In genomic region chrX:48475295-48475694, GRCh38 we compare ENCODE assay signal across 8 cellular contexts. TPM values are rescaled to one million over a fixed set of nuclear protein-coding genes. Genes with fewer than 3 reads are reported as not detected.
DNase-seq lines count a peak whose midpoint lies in the region; ATAC-seq and TF ChIP-seq lines count a peak whose summit lies in the region.

No MANE protein-coding gene starts in this region.

- peaks cover 10% of the 10 kb centered on the region for H3K36me3 ChIP-seq in DOHH2 (ENCODE audit: control insufficient read depth, low read length)
- H3K36me3 ChIP-seq in OCI-LY1 (ENCODE audit: insufficient read depth, low read length), result 0 out of 2 replicates have a peak, but pooled peaks cover 7% of the 10 kb centered on the region
- H3K36me3 ChIP-seq in endocrine pancreas (ENCODE audit: control insufficient read depth, insufficient read depth, low read length), result no peaks in the 10 kb centered on the region
- no peaks in the 10 kb centered on the region for H3K36me3 ChIP-seq in ovary

- H3F3A ChIP-seq in DOHH2 (ENCODE audit: control insufficient read depth, insufficient read depth) (no peaks in the 10 kb centered on the region), OCI-LY1 (ENCODE audit: insufficient read depth, low read length) (no peaks in the 10 kb centered on the region)

- H3K79me2 ChIP-seq in DOHH2 (ENCODE audit: control insufficient read depth, low read length) (peaks cover 42% of the 10 kb centered on the region), OCI-LY1 (ENCODE audit: insufficient read depth, low read length) (peaks cover 15% of the 10 kb centered on the region)

- no peaks in the 10 kb centered on the region for H3K9me3 ChIP-seq in DOHH2 (ENCODE audit: control insufficient read depth, insufficient read depth, low read length)
- H3K9me3 ChIP-seq in OCI-LY1 (ENCODE audit: low read length), result no peaks in the 10 kb centered on the region
- H3K9me3 ChIP-seq in endocrine pancreas (ENCODE audit: control insufficient read depth, low read length), result no peaks in the 10 kb centered on the region
- H3K9me3 ChIP-seq in ovary, result no peaks in the 10 kb centered on the region

- ATAC-seq in GM18502 (IDR thresholded peaks at IDR 0.05; ENCODE audit: poor library complexity, unreplicated experiment), result no peak
- ATAC-seq in HG02588 (IDR thresholded peaks at IDR 0.05; ENCODE audit: unreplicated experiment), result no peak

- no peak for TF ChIP-seq POLR2A in ovary (IDR thresholded peaks at IDR 0.05)

- intact Hi-C loops in ovary (cut with DNase I), result no loop called here

- H3K4me3 ChIP-seq in DOHH2 (ENCODE audit: low read length), result peak overlapping the region; percentile 92
- H3K4me3 ChIP-seq in OCI-LY1 (ENCODE audit: low read depth, low read length, poor library complexity, severe bottlenecking), result peak overlapping the region; percentile 97
- H3K4me3 ChIP-seq in endocrine pancreas (ENCODE audit: control insufficient read depth, insufficient read depth, low read length), result peak overlapping the region; percentile 75
- H3K4me3 ChIP-seq in ovary, result peak overlapping the region; percentile 71

- no peaks in the 10 kb centered on the region for H3K9me2 ChIP-seq in DOHH2 (replicated peaks; ENCODE audit: control insufficient read depth, low read length)
- no peaks in the 10 kb centered on the region for H3K9me2 ChIP-seq in OCI-LY1 (ENCODE audit: low read depth, low read length)

- peak overlapping the region; percentile 96 for H3K9ac ChIP-seq in OCI-LY1 (ENCODE audit: low read length)
- H3K9ac ChIP-seq in endocrine pancreas (ENCODE audit: control insufficient read depth, insufficient read depth, low read length), result no peak overlapping the region

- TF ChIP-seq CTCF in DOHH2 (IDR thresholded peaks at IDR 0.05; ENCODE audit: low read depth, low read length, poor library complexity, severe bottlenecking) (no peak), OCI-LY1 (IDR thresholded peaks at IDR 0.05; ENCODE audit: low read length) (no peak), ovary (IDR thresholded peaks at IDR 0.05) (no peak), GM20000 (IDR thresholded peaks at IDR 0.05; ENCODE audit: extremely low read depth, missing control alignments) (no peak)

- H3K4me1 ChIP-seq in DOHH2 (ENCODE audit: control insufficient read depth, low read length), result peaks cover 14% of the 10 kb centered on the region
- peaks cover 19% of the 10 kb centered on the region for H3K4me1 ChIP-seq in OCI-LY1 (ENCODE audit: insufficient read depth, low read length, severe bottlenecking)
- H3K4me1 ChIP-seq in endocrine pancreas (ENCODE audit: control insufficient read depth, insufficient read depth, low read length), result no peaks in the 10 kb centered on the region
- H3K4me1 ChIP-seq in ovary (ENCODE audit: insufficient read depth), result no peaks in the 10 kb centered on the region

- H3K4me2 ChIP-seq in DOHH2 (ENCODE audit: low read length) (peak overlapping the region; percentile 80), OCI-LY1 (ENCODE audit: low read length) (peak overlapping the region; percentile 95)

- H3K27ac ChIP-seq in DOHH2 (ENCODE audit: low read depth, low read length), result peak overlapping the region; percentile 30
- peak overlapping the region; percentile 66 for H3K27ac ChIP-seq in OCI-LY1 (ENCODE audit: low read depth, low read length, poor library complexity, severe bottlenecking)
- no peak overlapping the region for H3K27ac ChIP-seq in ovary

- H3K27me3 ChIP-seq in DOHH2 (ENCODE audit: control insufficient read depth, low read length) (no peaks in the 10 kb centered on the region), OCI-LY1 (ENCODE audit: insufficient read depth, low read length) (no peaks in the 10 kb centered on the region), endocrine pancreas (ENCODE audit: control insufficient read depth, insufficient read depth, low read length) (no peaks in the 10 kb centered on the region), ovary (no peaks in the 10 kb centered on the region)

- H4K20me1 ChIP-seq in DOHH2 (ENCODE audit: control insufficient read depth, insufficient read depth, low read depth, low read length) (0 out of 2 replicates have a peak, but pooled peaks cover 4% of the 10 kb centered on the region), OCI-LY1 (ENCODE audit: insufficient read depth, low read length) (no peaks in the 10 kb centered on the region)

- 24 to 35% (median 24%) methylated on average over 5 of the region's 5 CpGs for WGBS in ovary, 3 donors

- DNase-seq in ovary (no peak), NCI-H128 (lab: John Stamatoyannopoulos, UW; ENCODE audit: unreplicated experiment) (no peak), GM20000 (ENCODE audit: low spot score) (no peak)

- no peak overlapping the region; the same call in 1 of the 2 replicates for H2AFZ ChIP-seq in OCI-LY1 (ENCODE audit: low read length)

- no peak for TF ChIP-seq EP300 in ovary (IDR thresholded peaks at IDR 0.05)

RNA-seq across cellular contexts. Expression of gene FTSJ1, which starts 0.7 kb away (rescaled TPM):
- 10 to 100 TPM; 23.2 to 45.9 (median 32.7) TPM for total RNA-seq in ovary
- 10 to 100 TPM; 24.8 to 28.2 TPM for polyA plus RNA-seq in ovary

RNA-seq across cellular contexts. Expression of gene SLC38A5, which starts 5.2 kb away (rescaled TPM):
- total RNA-seq in ovary, result 10 to 100 TPM in 4 of 7 donors, 1 to 10 TPM in 3; 6.2 to 26.0 (median 13.6) TPM
- polyA plus RNA-seq in ovary, result 10 to 100 TPM in 1 of 2 donors, 1 to 10 TPM in 1; 8.3 to 10.7 TPM

RNA-seq across cellular contexts. Expression of gene PORCN, which starts 33.5 kb away (rescaled TPM):
- 10 to 100 TPM in 3 of 7 donors, 1 to 10 TPM in 4; 8.0 to 13.9 (median 9.9) TPM for total RNA-seq in ovary
- polyA plus RNA-seq in ovary, result 10 to 100 TPM in 1 of 2 donors, 1 to 10 TPM in 1; 7.6 to 10.9 TPM

RNA-seq across cellular contexts. Expression of gene EBP, which starts 46.3 kb away (rescaled TPM):
- total RNA-seq in ovary, result 10 to 100 TPM; 15.4 to 83.3 (median 20.0) TPM
- 100 to 1,000 TPM in 1 of 2 donors, 10 to 100 TPM in 1; 28.3 to 117 TPM for polyA plus RNA-seq in ovary

Comparison
In these comparisons a context has a peak if more than half of its experiments do, and no peak if none do; other contexts are left out.
1. H3K27ac ChIP-seq: peak in DOHH2 (single experiment) and OCI-LY1 (single experiment); none in ovary (0 of 2).
2. Peak in every context shown above with its lines, with median percentiles within 50 percentile points of each other: H3K4me3 ChIP-seq.